Comparison of ENCODE assay signal across 12 cellular contexts in genomic region chr6:15305496-15305895, GRCh38. TPM values are rescaled to one million over a fixed set of nuclear protein-coding genes. Genes with fewer than 3 reads are reported as not detected.
DNase-seq lines count a peak whose midpoint lies in the region; ATAC-seq and TF ChIP-seq lines count a peak whose summit lies in the region.
"Had no signal": no experiment of that assay in that cellular context is flagged by ENCODE, and none has a peak within 500 bp of the region (broad histone marks: within the 10 kb centered on the region; RNA-seq: fewer than 3 reads in every experiment).

No MANE protein-coding gene starts in this region.

- POLR2A ChIA-PET in activated CD4-positive, alpha-beta memory T cell treated with anti-CD3 and anti-CD28 coated beads, Interleukin-2, amount 10 ng/mL, durations not matched to agents 7 days and 5 days (lab: Charles Lee), result interaction anchor here (0.8 to 1.0 kb wide), 2 partner anchors 21 to 56 kb away, joined by 3 to 4 read pairs; no protein-coding TSS in a partner anchor
- POLR2A ChIA-PET in HEK293T (lab: Yijun Ruan, JAX), result no interaction called here

- H3K36me3 Mint-ChIP-seq in activated T-cell treated with anti-CD3 and anti-CD28 coated beads, Interleukin-2, amount 50 U/mL, for 4 hours (ENCODE audit: insufficient read depth), result peaks cover 17% of the 10 kb centered on the region
- peaks cover 20% of the 10 kb centered on the region for H3K36me3 Mint-ChIP-seq in activated CD4-positive, alpha-beta memory T cell treated with anti-CD3 and anti-CD28 coated beads, Interleukin-2, amount 10 ng/mL, durations not matched to agents 7 days and 5 days (ENCODE audit: low read depth)
- peaks cover 33% of the 10 kb centered on the region for H3K36me3 Mint-ChIP-seq in stimulated activated naive CD8-positive, alpha-beta T cell treated with anti-CD3 and anti-CD28 coated beads, Interleukin-15, Interleukin-2, amounts not matched to agents 100 ng/mL and 50 ng/mL, for 24 hours (ENCODE audit: low read depth)

- no peaks in the 10 kb centered on the region for H3K9me3 Mint-ChIP-seq in activated T-cell treated with anti-CD3 and anti-CD28 coated beads, Interleukin-2, amount 50 U/mL, for 4 hours
- H3K9me3 Mint-ChIP-seq in activated CD4-positive, alpha-beta memory T cell treated with anti-CD3 and anti-CD28 coated beads, Interleukin-2, amount 10 ng/mL, durations not matched to agents 7 days and 5 days, result no peaks in the 10 kb centered on the region
- no peaks in the 10 kb centered on the region for H3K9me3 Mint-ChIP-seq in stimulated activated naive CD8-positive, alpha-beta T cell treated with anti-CD3 and anti-CD28 coated beads, Interleukin-15, Interleukin-2, amounts not matched to agents 100 ng/mL and 50 ng/mL, for 24 hours
- H3K9me3 Mint-ChIP-seq: brain had no signal

- peaks cover 78% of the 10 kb centered on the region for H3K4me1 Mint-ChIP-seq in activated T-cell treated with anti-CD3 and anti-CD28 coated beads, Interleukin-2, amount 50 U/mL, for 4 hours (ENCODE audit: low read depth)
- peaks cover 73% of the 10 kb centered on the region for H3K4me1 Mint-ChIP-seq in activated CD4-positive, alpha-beta memory T cell treated with anti-CD3 and anti-CD28 coated beads, Interleukin-2, amount 10 ng/mL, durations not matched to agents 7 days and 5 days
- peaks cover 86% of the 10 kb centered on the region for H3K4me1 Mint-ChIP-seq in stimulated activated naive CD8-positive, alpha-beta T cell treated with anti-CD3 and anti-CD28 coated beads, Interleukin-15, Interleukin-2, amounts not matched to agents 100 ng/mL and 50 ng/mL, for 24 hours (ENCODE audit: low read depth)

- H3K27me3 Mint-ChIP-seq in activated T-cell treated with anti-CD3 and anti-CD28 coated beads, Interleukin-2, amount 50 U/mL, for 4 hours (ENCODE audit: low read depth), result no peaks in the 10 kb centered on the region
- no peaks in the 10 kb centered on the region for H3K27me3 Mint-ChIP-seq in activated CD4-positive, alpha-beta memory T cell treated with anti-CD3 and anti-CD28 coated beads, Interleukin-2, amount 10 ng/mL, durations not matched to agents 7 days and 5 days
- no peaks in the 10 kb centered on the region for H3K27me3 Mint-ChIP-seq in stimulated activated naive CD8-positive, alpha-beta T cell treated with anti-CD3 and anti-CD28 coated beads, Interleukin-15, Interleukin-2, amounts not matched to agents 100 ng/mL and 50 ng/mL, for 24 hours

- H3K27ac Mint-ChIP-seq in activated CD4-positive, alpha-beta memory T cell treated with anti-CD3 and anti-CD28 coated beads, Interleukin-2, amount 10 ng/mL, durations not matched to agents 7 days and 5 days, result peak overlapping the region; percentile 82
- peak overlapping the region; percentile 88 for H3K27ac Mint-ChIP-seq in stimulated activated naive CD8-positive, alpha-beta T cell treated with anti-CD3 and anti-CD28 coated beads, Interleukin-15, Interleukin-2, amounts not matched to agents 100 ng/mL and 50 ng/mL, for 24 hours

- CTCF ChIA-PET in activated CD4-positive, alpha-beta memory T cell treated with anti-CD3 and anti-CD28 coated beads, Interleukin-2, amount 10 ng/mL, durations not matched to agents 7 days and 5 days (lab: Charles Lee), result interaction anchor here (0.6 to 1.8 kb wide), 6 partner anchors 24 to 139 kb away, joined by 3 to 4 read pairs (median 3); no protein-coding TSS in a partner anchor
- CTCF ChIA-PET in HEK293T (lab: Yijun Ruan, JAX), result no interaction called here

- ATAC-seq in activated T-cell treated with anti-CD3 and anti-CD28 coated beads, Interleukin-2, amount 50 U/mL, for 4 hours, result peak; percentile 67 to 72
- ATAC-seq in HG02884 (IDR thresholded peaks at IDR 0.05; ENCODE audit: unreplicated experiment), result peak; percentile 35
- ATAC-seq: PC-3 had no signal

- DNase-seq in activated T-cell treated with anti-CD3 and anti-CD28 coated beads, Interleukin-2, amount 50 U/mL, for 4 hours, result no peak
- no peak for DNase-seq in activated T-cell treated with anti-CD3 and anti-CD28 coated beads for 4 hours
- no peak for DNase-seq in activated CD4-positive, alpha-beta memory T cell treated with anti-CD3 and anti-CD28 coated beads, Interleukin-2, amount 10 ng/mL, durations not matched to agents 7 days and 5 days
- DNase-seq in HuH-7 (ENCODE audit: low spot score), result no peak
- no peak for DNase-seq in NCI-H524 (lab: John Stamatoyannopoulos, UW)
- DNase-seq in HEK293T (ENCODE audit: extremely low spot score), result no peak
- DNase-seq: foreskin fibroblast, PC-3, spleen had no signal

- H3K4me3 Mint-ChIP-seq in activated T-cell treated with anti-CD3 and anti-CD28 coated beads, Interleukin-2, amount 50 U/mL, for 4 hours, result peak overlapping the region; percentile 37
- H3K4me3 Mint-ChIP-seq in activated CD4-positive, alpha-beta memory T cell treated with anti-CD3 and anti-CD28 coated beads, Interleukin-2, amount 10 ng/mL, durations not matched to agents 7 days and 5 days, result peak overlapping the region; percentile 4
- H3K4me3 Mint-ChIP-seq in stimulated activated naive CD8-positive, alpha-beta T cell treated with anti-CD3 and anti-CD28 coated beads, Interleukin-15, Interleukin-2, amounts not matched to agents 100 ng/mL and 50 ng/mL, for 24 hours, result peak overlapping the region; percentile 63

TF ChIP-seq in HEK293T, 16 proteins besides CTCF, POLR2A, EP300 and RAD21:
- TF ChIP-seq ARNT (IDR thresholded peaks at IDR 0.05) (no peak), FOXM1 (IDR thresholded peaks at IDR 0.05; ENCODE audit: borderline replicate concordance) (no peak), SUZ12 (IDR thresholded peaks at IDR 0.05) (no peak), ZNF384 (IDR thresholded peaks at IDR 0.05) (no peak), CTBP1 (IDR thresholded peaks at IDR 0.05; ENCODE audit: borderline replicate concordance) (no peak), FOXK2 (IDR thresholded peaks at IDR 0.05) (no peak), PKNOX1 (IDR thresholded peaks at IDR 0.05) (no peak), SP1 (IDR thresholded peaks at IDR 0.05) (no peak), L3MBTL2 (conservative IDR thresholded peaks at IDR 0.05) (no peak), TARDBP (IDR thresholded peaks at IDR 0.05) (no peak), NFRKB (IDR thresholded peaks at IDR 0.05) (no peak)

RNA-seq across cellular contexts. Expression of gene JARID2, which starts 59.6 kb away (rescaled TPM):
- 10 to 100 TPM; 32.6 to 43.6 (median 37.2) TPM for total RNA-seq in activated T-cell treated with anti-CD3 and anti-CD28 coated beads, Interleukin-2, amount 50 U/mL, for 4 hours
- total RNA-seq in activated CD4-positive, alpha-beta memory T cell treated with anti-CD3 and anti-CD28 coated beads, Interleukin-2, amount 10 ng/mL, durations not matched to agents 7 days and 5 days, result 10 to 100 TPM; 28.4 to 29.7 TPM

Comparison
In these comparisons a context has a peak if more than half of its experiments do, and no peak if none do; other contexts are left out.
1. H3K4me3 Mint-ChIP-seq: peak in every context shown above with its lines; median percentile 63 in stimulated activated naive CD8-positive, alpha-beta T cell treated with anti-CD3 and anti-CD28 coated beads, Interleukin-15, Interleukin-2, amounts not matched to agents 100 ng/mL and 50 ng/mL, for 24 hours; 37 in activated T-cell treated with anti-CD3 and anti-CD28 coated beads, Interleukin-2, amount 50 U/mL, for 4 hours; 4 in activated CD4-positive, alpha-beta memory T cell treated with anti-CD3 and anti-CD28 coated beads, Interleukin-2, amount 10 ng/mL, durations not matched to agents 7 days and 5 days.